ENCODE assay signal across 11 cellular contexts in the genomic region with DNA sequence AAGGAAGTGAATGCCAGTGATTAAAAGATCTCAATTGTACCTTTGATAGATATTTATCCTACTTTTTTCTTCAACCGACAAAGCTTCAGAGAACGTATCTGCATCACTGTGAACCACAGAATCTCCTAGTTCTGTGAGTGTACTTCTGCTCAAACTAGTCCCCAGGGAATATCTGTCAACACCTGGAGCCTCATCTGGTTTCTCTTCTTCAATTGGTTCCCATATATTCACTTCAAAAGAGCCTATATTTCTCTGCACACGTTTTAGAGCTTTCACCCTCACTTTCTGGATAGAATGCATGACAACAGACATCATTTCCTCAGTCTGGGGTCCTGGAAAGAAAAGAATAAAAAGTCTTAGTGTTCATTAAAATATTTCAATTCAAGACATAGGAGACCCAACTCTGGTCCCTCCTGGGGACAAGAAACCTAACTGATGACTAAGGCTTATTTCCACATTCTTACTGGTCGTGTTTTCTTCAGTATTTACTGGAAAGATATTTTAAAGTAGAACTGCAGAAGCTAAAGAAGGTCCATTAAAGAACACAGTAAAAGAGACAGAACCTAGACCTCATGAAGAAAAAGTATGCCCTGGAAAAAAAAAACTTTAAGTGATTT.
DNase-seq lines count a peak whose midpoint lies in the region; ATAC-seq and TF ChIP-seq lines count a peak whose summit lies in the region.
"Had no signal": no experiment of that assay in that cellular context is flagged by ENCODE, and none has a peak within 500 bp of the region (broad histone marks: within the 10 kb centered on the region; RNA-seq: fewer than 3 reads in every experiment).

No MANE protein-coding gene starts in this region.

- H3K4me3 ChIP-seq in GM12865 (ENCODE audit: low read depth, low read length): no peak overlapping the region
- no peak overlapping the region for H3K4me3 ChIP-seq in coronary artery
- H3K4me3 ChIP-seq: left lung had no signal

- DNase-seq in GM12865 (ENCODE audit: low read depth) (peak; percentile 72), dermis blood vessel endothelial cell (no peak), coronary artery (ENCODE audit: low spot score) (no peak), cerebellum (ENCODE audit: low spot score) (no peak), midbrain (lab: John Stamatoyannopoulos, UW) (no peak)
- DNase-seq: activated effector memory CD4-positive, alpha-beta T cell treated with Interleukin-2 at 50 U/mL for 16 hours; left lung; NCI-H2029 had no signal

- ATAC-seq in GM19324 (IDR thresholded peaks at IDR 0.05; ENCODE audit: low FRiP score, unreplicated experiment) (peak; percentile 87), HG02678 (IDR thresholded peaks at IDR 0.05; ENCODE audit: unreplicated experiment) (peak; percentile 93), HG03460 (IDR thresholded peaks at IDR 0.05; ENCODE audit: unreplicated experiment) (peak; percentile 92)
- ATAC-seq: left lung had no signal

- H3K27ac ChIP-seq in coronary artery: no peak overlapping the region
- H3K27ac ChIP-seq: left lung had no signal

- TF ChIP-seq CTCF in GM12865 (IDR thresholded peaks at IDR 0.05; ENCODE audit: insufficient read depth, low read depth, low read length, missing control alignments): no peak
- TF ChIP-seq CTCF in coronary artery (IDR thresholded peaks at IDR 0.05): no peak
